Comparison of ENCODE assay signal across 11 cellular contexts in the genomic region with DNA sequence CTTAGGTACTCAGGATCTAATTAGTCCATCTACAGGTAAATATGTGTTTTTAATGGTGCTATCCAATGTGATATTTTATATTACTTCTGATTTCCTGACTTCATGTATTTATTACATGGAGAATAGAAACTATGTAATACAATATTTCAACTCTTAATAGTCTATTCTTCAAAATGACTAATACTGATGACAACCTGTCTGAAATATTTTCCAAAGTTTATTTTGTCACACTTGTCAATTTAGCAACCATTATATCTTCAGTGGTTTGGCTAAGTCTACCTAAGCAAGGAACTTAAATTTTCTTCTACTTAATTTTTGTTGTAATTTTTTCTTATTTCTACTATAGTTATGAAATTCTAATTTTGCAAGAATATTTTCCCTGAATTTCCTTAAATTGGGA. TPM values are rescaled to one million over a fixed set of nuclear protein-coding genes. Genes with fewer than 3 reads are reported as not detected.
"Had no signal": no experiment of that assay in that cellular context is flagged by ENCODE, and none has a peak within 500 bp of the region (broad histone marks: within the 10 kb centered on the region; RNA-seq: fewer than 3 reads in every experiment).

No MANE protein-coding gene starts in this region.

- H3K9me3 ChIP-seq: HAP-1 had no signal

- H2AFZ ChIP-seq: GM23248 had no signal

- FAIRE-seq: HepG2 had no signal

- H3K27ac ChIP-seq: GM23248, HL-60 had no signal

- DNase-seq: GM23248, GOT3, H7, HFFc6, KBM-7 had no signal

- H3K9ac ChIP-seq: GM23248 had no signal

- H3K36me3 ChIP-seq: HAP-1 had no signal

- H3K4me3 ChIP-seq: GM23248, HAP-1 had no signal

- ATAC-seq: HCT116, HepG2 had no signal

- H3K4me1 ChIP-seq: HAP-1 had no signal

RNA-seq across cellular contexts. Expression of a gene that starts 55.0 kb away (rescaled TPM):
- total RNA-seq: GM23248, HepG2, HFFc6, HT1080 had no signal
- polyA plus RNA-seq: GM23248, HepG2, IgD-negative memory B cell had no signal
